In genomic region chr17:75046583-75047289, GRCh38 we compare ENCODE assay signal across 8 cellular contexts. TPM values are rescaled to one million over a fixed set of nuclear protein-coding genes. Genes with fewer than 3 reads are reported as not detected.
DNase-seq lines count a peak whose midpoint lies in the region; ATAC-seq lines count a peak whose summit lies in the region.

ATP5PD (minus strand) TSS chr17:75046969; CDS start chr17:75042650, 4,319 bp downstream.
KCTD2 (plus strand) TSS chr17:75047225; CDS start chr17:75047251, 26 bp downstream.

- peak within 1 kb of the TSS; percentile 84 for H3K4me3 ChIP-seq in CD8-positive, alpha-beta memory T cell (ENCODE audit: low read length)
- H3K4me3 ChIP-seq in effector memory CD4-positive, alpha-beta T cell (ENCODE audit: insufficient read depth, low read depth, low read length, poor library complexity, severe bottlenecking), result peak within 1 kb of the TSS; percentile 100

- no peaks in the 10 kb centered on the region for H3K9me3 Mint-ChIP-seq in CD8-positive, alpha-beta memory T cell

- no peaks in the 10 kb centered on the region for H3K9me3 ChIP-seq in CD8-positive, alpha-beta memory T cell (ENCODE audit: low read length)
- H3K9me3 ChIP-seq in effector memory CD4-positive, alpha-beta T cell (ENCODE audit: control insufficient read depth, low read length), result no peaks in the 10 kb centered on the region

- H3K27ac ChIP-seq in CD8-positive, alpha-beta memory T cell (ENCODE audit: low read depth, low read length), result peak within 1 kb of the TSS; percentile 94
- peak within 1 kb of the TSS; percentile 87 for H3K27ac ChIP-seq in effector memory CD4-positive, alpha-beta T cell (ENCODE audit: insufficient read depth, low read length, poor library complexity, severe bottlenecking)

- peak; percentile 91 to 95 (median 91) for DNase-seq in CD8-positive, alpha-beta memory T cell
- DNase-seq in HS-5 (ENCODE audit: low read depth) (peak; percentile 84), medulla oblongata (ENCODE audit: extremely low spot score) (peak; percentile 98)
- peak; percentile 94 for DNase-seq in NK-92 treated with Interleukin-12 subunit alpha and Interleukin-12 subunit beta, amount 100 ng/mL, for 24 hours (lab: John Stamatoyannopoulos, UW)
- DNase-seq in effector memory CD4-positive, alpha-beta T cell, result peak; percentile 88 to 92 (median 92)
- peak; percentile 90 for DNase-seq in stimulated activated CD8-positive, alpha-beta memory T cell treated with anti-CD3 and anti-CD28 coated beads, Interleukin-12 subunit alpha, Interleukin-12 subunit beta, amount 100 ng/mL, for 1 hour (ENCODE audit: low read depth)

- peaks cover 0 to 38% (median 7%) of the 10 kb centered on the region in 3 donors for H3K36me3 Mint-ChIP-seq in CD8-positive, alpha-beta memory T cell

- H3K4me3 Mint-ChIP-seq in CD8-positive, alpha-beta memory T cell, result peak within 1 kb of the TSS; percentile 95 to 99 (median 97)

- peak within 1 kb of the TSS; percentile 95 to 99 (median 98) for H3K27ac Mint-ChIP-seq in CD8-positive, alpha-beta memory T cell

- CTCF ChIA-PET in CD8-positive, alpha-beta memory T cell (lab: Charles Lee), result interaction anchor here (1.0 to 2.5 kb wide), 7 partner anchors 11 to 85 kb away, joined by 3 to 12 read pairs (median 4); partner anchors contain the start of gene SLC16A5
- CTCF ChIA-PET in activated CD8-positive, alpha-beta memory T cell treated with anti-CD3 and anti-CD28 coated beads for 36 hours (lab: Charles Lee), result interaction anchor here (0.8 to 2.8 kb wide), 4 partner anchors 12 to 86 kb away, joined by 3 to 9 read pairs (median 5); no protein-coding TSS in a partner anchor

- no peaks in the 10 kb centered on the region for H3K27me3 Mint-ChIP-seq in CD8-positive, alpha-beta memory T cell

- H3K4me1 ChIP-seq in CD8-positive, alpha-beta memory T cell (ENCODE audit: insufficient read depth, low read length), result peaks cover 18% of the 10 kb centered on the region
- peaks cover 10% of the 10 kb centered on the region for H3K4me1 ChIP-seq in effector memory CD4-positive, alpha-beta T cell (ENCODE audit: control insufficient read depth, insufficient read depth, low read length, poor library complexity, severe bottlenecking)

- POLR2A ChIA-PET in CD8-positive, alpha-beta memory T cell (lab: Charles Lee), result interaction anchor here (0.6 to 3.4 kb wide), 5 partner anchors 9 to 136 kb away, joined by 3 to 14 read pairs (median 3); partner anchors contain the start of gene SUMO2
- POLR2A ChIA-PET in activated CD8-positive, alpha-beta memory T cell treated with anti-CD3 and anti-CD28 coated beads for 36 hours (lab: Charles Lee), result interaction anchor here (0.6 to 2.0 kb wide), 3 partner anchors 13 to 64 kb away, joined by 3 to 7 read pairs (median 4); partner anchors contain the start of gene MRPL58

- peak; percentile 91 for ATAC-seq in GM19468 (IDR thresholded peaks at IDR 0.05; ENCODE audit: extremely low read depth, unreplicated experiment)

- no peaks in the 10 kb centered on the region for H3K27me3 ChIP-seq in CD8-positive, alpha-beta memory T cell (ENCODE audit: insufficient read depth, low read length, poor library complexity, severe bottlenecking)
- no peaks in the 10 kb centered on the region for H3K27me3 ChIP-seq in effector memory CD4-positive, alpha-beta T cell (replicated peaks; ENCODE audit: control insufficient read depth, insufficient read depth, low read length, poor library complexity, severe bottlenecking)

- H3K4me1 Mint-ChIP-seq in CD8-positive, alpha-beta memory T cell, result peaks cover 36 to 54% (median 51%) of the 10 kb centered on the region in 3 donors

- H3K36me3 ChIP-seq in CD8-positive, alpha-beta memory T cell (ENCODE audit: insufficient read depth, low read length), result peaks cover 13% of the 10 kb centered on the region
- H3K36me3 ChIP-seq in effector memory CD4-positive, alpha-beta T cell (ENCODE audit: control insufficient read depth, insufficient read depth, low read length), result peaks cover 9% of the 10 kb centered on the region

RNA-seq across cellular contexts. Expression of gene ATP5PD, which starts in this region (rescaled TPM):
- total RNA-seq in CD8-positive, alpha-beta memory T cell, result 100 to 1,000 TPM; 179 to 198 TPM
- 345 TPM for polyA plus RNA-seq in CD8-positive, alpha-beta memory T cell
- 100 to 1,000 TPM; 175 to 181 TPM for total RNA-seq in activated CD8-positive, alpha-beta memory T cell treated with anti-CD3 and anti-CD28 coated beads for 36 hours

RNA-seq across cellular contexts. Expression of gene KCTD2, which starts in this region (rescaled TPM):
- total RNA-seq in CD8-positive, alpha-beta memory T cell, result 10 to 100 TPM; 22.2 to 23.8 TPM
- polyA plus RNA-seq in CD8-positive, alpha-beta memory T cell, result 8.0 TPM
- 10 to 100 TPM; 16.8 to 19.1 TPM for total RNA-seq in activated CD8-positive, alpha-beta memory T cell treated with anti-CD3 and anti-CD28 coated beads for 36 hours

Comparison
In these comparisons a context has a peak if more than half of its experiments do, and no peak if none do; other contexts are left out.
1. Peak in every context shown above with its lines: DNase-seq, ATAC-seq, H3K4me3 ChIP-seq and H3K27ac ChIP-seq.